ENCODE assay signal across 21 cellular contexts in genomic region chr7:66517212-66517909, GRCh38.
A peak's percentile ranks its signal among the peaks of the same experiment; 100 is the strongest.
DNase-seq lines count a peak whose midpoint lies in the region; ATAC-seq, FAIRE-seq and TF ChIP-seq lines count a peak whose summit lies in the region.
"Had no signal": no experiment of that assay in that cellular context is flagged by ENCODE, and none has a peak within 500 bp of the region (broad histone marks: within the 10 kb centered on the region; RNA-seq: fewer than 3 reads in every experiment).

No MANE protein-coding gene starts in this region.

- H3K79me2 ChIP-seq in PC-3 (ENCODE audit: low read length) (no peaks in the 10 kb centered on the region), astrocyte (ENCODE audit: insufficient read depth, low read length) (no peaks in the 10 kb centered on the region), osteoblast (ENCODE audit: insufficient read depth, low read length) (no peaks in the 10 kb centered on the region)

- H3K4me3 ChIP-seq in PC-3 (ENCODE audit: low read length): no peak overlapping the region
- no peak overlapping the region for H3K4me3 ChIP-seq in astrocyte (ENCODE audit: insufficient read depth, low read depth, low read length)
- no peak overlapping the region for H3K4me3 ChIP-seq in fibroblast of mammary gland (ENCODE audit: control insufficient read depth, low read depth, low read length)
- no peak overlapping the region for H3K4me3 ChIP-seq in osteoblast (ENCODE audit: insufficient read depth, low read length)
- H3K4me3 ChIP-seq in body of pancreas: no peak overlapping the region
- H3K4me3 ChIP-seq: Peyer's patch, SJSA1 had no signal

- no peaks in the 10 kb centered on the region for H3F3A ChIP-seq in PC-3 (ENCODE audit: low read length, unreplicated experiment)

- TF ChIP-seq CTCF in PC-3 (conservative IDR thresholded peaks at IDR 0.05; ENCODE audit: low read depth, low read length) (no peak), astrocyte (IDR thresholded peaks at IDR 0.05; ENCODE audit: insufficient read depth, low read depth, low read length) (no peak), fibroblast of mammary gland (conservative IDR thresholded peaks at IDR 0.05; ENCODE audit: control insufficient read depth, insufficient read depth, low read depth, low read length) (no peak), osteoblast (IDR thresholded peaks at IDR 0.05; ENCODE audit: extremely low read depth, low read depth, low read length) (no peak), body of pancreas (IDR thresholded peaks at IDR 0.05) (no peak)

- H3K9ac ChIP-seq in PC-3 (ENCODE audit: low read length) (no peak overlapping the region), astrocyte (ENCODE audit: low read length) (no peak overlapping the region)
- H3K9ac ChIP-seq: KMS-11 had no signal

- H3K4me1 Mint-ChIP-seq in astrocyte (ENCODE audit: low read depth, unreplicated experiment): peaks cover 2% of the 10 kb centered on the region

- H2AFZ ChIP-seq in PC-3 (ENCODE audit: low read length) (no peak overlapping the region), astrocyte (ENCODE audit: low read depth, low read length) (no peak overlapping the region), osteoblast (ENCODE audit: low read length) (no peak overlapping the region)

- TF ChIP-seq POLR2A in body of pancreas (IDR thresholded peaks at IDR 0.05): no peak

- BruUV-seq in PC-3 (replicated peaks; lab: Mats Ljungman, UMichigan): TSS peak; percentile 4

- H3K4me1 ChIP-seq in PC-3 (ENCODE audit: insufficient read depth, low read length) (no peaks in the 10 kb centered on the region), astrocyte (ENCODE audit: insufficient read depth, low read length) (no peaks in the 10 kb centered on the region), osteoblast (ENCODE audit: insufficient read depth, low read length) (no peaks in the 10 kb centered on the region), body of pancreas (no peaks in the 10 kb centered on the region)
- H3K4me1 ChIP-seq: Peyer's patch, SJSA1 had no signal

- H3K4me2 ChIP-seq in PC-3 (ENCODE audit: low read length): no peak overlapping the region
- no peak overlapping the region for H3K4me2 ChIP-seq in astrocyte (ENCODE audit: low read length)
- H3K4me2 ChIP-seq in osteoblast (ENCODE audit: insufficient read depth, low read length): no peak overlapping the region
- H3K4me2 ChIP-seq: KMS-11 had no signal

- CTCF ChIA-PET in PC-3 (lab: Charles Lee): no interaction called here

- peaks cover 4% of the 10 kb centered on the region for H3K27me3 Mint-ChIP-seq in astrocyte (ENCODE audit: low read depth, unreplicated experiment)
- H3K27me3 Mint-ChIP-seq: CD4-positive, CD25-positive, alpha-beta regulatory T cell had no signal

- peak overlapping the region; percentile 40 for H3K4me3 Mint-ChIP-seq in astrocyte (ENCODE audit: unreplicated experiment)
- H3K4me3 Mint-ChIP-seq: CD4-positive, CD25-positive, alpha-beta regulatory T cell had no signal

- FAIRE-seq in astrocyte (lab: Jason Lieb, UNC): no peak
- FAIRE-seq: H54 had no signal

- H3K36me3 ChIP-seq in PC-3 (ENCODE audit: low read depth, low read length): no peaks in the 10 kb centered on the region
- no peaks in the 10 kb centered on the region for H3K36me3 ChIP-seq in astrocyte (ENCODE audit: insufficient read depth, low read length)
- H3K36me3 ChIP-seq in osteoblast (ENCODE audit: insufficient read depth, low read length): no peaks in the 10 kb centered on the region
- no peaks in the 10 kb centered on the region for H3K36me3 ChIP-seq in body of pancreas (replicated peaks in 1 of 2; ENCODE audit: insufficient read depth in 1 of 2, low read depth in 2 of 2)
- H3K36me3 ChIP-seq: Peyer's patch, SJSA1 had no signal

- peak overlapping the region; percentile 58 for H3K27ac Mint-ChIP-seq in astrocyte (ENCODE audit: unreplicated experiment)
- H3K27ac Mint-ChIP-seq: CD4-positive, CD25-positive, alpha-beta regulatory T cell had no signal

- intact Hi-C loops in PC-3 (cut with micrococcal nuclease) (no loop called here), body of pancreas (cut with DNase I) (no loop called here)

- ATAC-seq in PC-3 (peak; percentile 31), body of pancreas (no peak), HG02852 (IDR thresholded peaks at IDR 0.05; ENCODE audit: unreplicated experiment) (no peak)

- WGBS in body of pancreas, 2 donors: 66 to 72% methylated on average over 5 to 7 of the region's 7 CpGs

- DNase-seq in PC-3 (no peak), astrocyte (ENCODE audit: low read depth) (peak; percentile 14), fibroblast of mammary gland (ENCODE audit: low read depth) (peak; percentile 17), osteoblast (ENCODE audit: insufficient read length, low spot score, missing footprints) (peak; percentile 35), KBM-7 (no peak), body of pancreas (no peak), NCI-H526 (lab: John Stamatoyannopoulos, UW) (no peak)
- DNase-seq: CD4-positive, CD25-positive, alpha-beta regulatory T cell; EL; GF-D8; NCI-H1105; NCI-H146; NCI-H2029; NCI-H226; NCI-H510A treated with DMSO at 0.1 percent for 48 hours; NCI-H82; Peyer's patch had no signal

- no peaks in the 10 kb centered on the region for H4K20me1 ChIP-seq in PC-3 (ENCODE audit: low read length)
- H4K20me1 ChIP-seq in astrocyte (ENCODE audit: insufficient read depth, low read length): no peaks in the 10 kb centered on the region
- no peaks in the 10 kb centered on the region for H4K20me1 ChIP-seq in osteoblast (ENCODE audit: insufficient read depth, low read length)

- peaks cover 2% of the 10 kb centered on the region for H3K9me3 Mint-ChIP-seq in astrocyte (ENCODE audit: unreplicated experiment)
- H3K9me3 Mint-ChIP-seq: CD4-positive, CD25-positive, alpha-beta regulatory T cell had no signal

- H3K9me3 ChIP-seq in PC-3 (ENCODE audit: low read length) (no peaks in the 10 kb centered on the region), astrocyte (ENCODE audit: insufficient read depth, low read depth, low read length) (no peaks in the 10 kb centered on the region), osteoblast (ENCODE audit: low read depth, low read length) (no peaks in the 10 kb centered on the region), body of pancreas (no peaks in the 10 kb centered on the region)
- H3K9me3 ChIP-seq: Peyer's patch, SJSA1 had no signal

- in situ Hi-C loops in KBM-7 (cut with MboI; ENCODE audit: low pct_unique_long_range_greater_than_20kb, low sequenced_read_pairs): no loop called here

- H3K9me2 ChIP-seq in PC-3 (replicated peaks; ENCODE audit: low read length): no peaks in the 10 kb centered on the region

- POLR2A ChIA-PET in PC-3 (lab: Charles Lee; ENCODE audit: unreplicated experiment): no interaction called here

- no peaks in the 10 kb centered on the region for H3K27me3 ChIP-seq in PC-3 (ENCODE audit: low read length)
- no peaks in the 10 kb centered on the region for H3K27me3 ChIP-seq in astrocyte (ENCODE audit: insufficient read depth, low read length)
- H3K27me3 ChIP-seq in osteoblast (ENCODE audit: insufficient read depth, low read length): no peaks in the 10 kb centered on the region
- no peaks in the 10 kb centered on the region for H3K27me3 ChIP-seq in body of pancreas
- H3K27me3 ChIP-seq: Peyer's patch, SJSA1 had no signal

- H3K36me3 Mint-ChIP-seq in astrocyte (ENCODE audit: low read depth, unreplicated experiment): no peaks in the 10 kb centered on the region
- H3K36me3 Mint-ChIP-seq: CD4-positive, CD25-positive, alpha-beta regulatory T cell had no signal

- H3K27ac ChIP-seq in PC-3 (ENCODE audit: low read length) (no peak overlapping the region), astrocyte (ENCODE audit: low read depth, low read length) (no peak overlapping the region), osteoblast (ENCODE audit: low read depth, low read length) (no peak overlapping the region), body of pancreas (no peak overlapping the region)
- H3K27ac ChIP-seq: KMS-11, Peyer's patch, SJSA1 had no signal

Comparison
In these comparisons a context has a peak if more than half of its experiments do, and no peak if none do; other contexts are left out.
1. DNase-seq: peak in astrocyte (single experiment), fibroblast of mammary gland (single experiment) and osteoblast (single experiment); none in PC-3 (single experiment), KBM-7 (single experiment), body of pancreas (0 of 4) and NCI-H526 (0 of 2).